ENCODE assay signal across 21 cellular contexts in genomic region chr7:112023282-112023681, GRCh38.
DNase-seq lines count a peak whose midpoint lies in the region; ATAC-seq, FAIRE-seq and TF ChIP-seq lines count a peak whose summit lies in the region.
"Had no signal": no experiment of that assay in that cellular context is flagged by ENCODE, and none has a peak within 500 bp of the region (broad histone marks: within the 10 kb centered on the region; RNA-seq: fewer than 3 reads in every experiment).

No MANE protein-coding gene starts in this region.

- H3K4me2 ChIP-seq in HepG2 (ENCODE audit: low read depth, low read length), result no peak overlapping the region

- DNase-seq in astrocyte of the spinal cord (ENCODE audit: low read depth, low spot score) (peak; percentile 26), dermis microvascular lymphatic vessel endothelial cell (ENCODE audit: low read depth in 2 of 2) (peak; percentile 50 to 93), HepG2 (ENCODE audit: low spot score) (no peak), SIG-M5 treated with dmso at 0.1 percent for 504 hours (lab: John Stamatoyannopoulos, UW; ENCODE audit: unreplicated experiment) (no peak)
- DNase-seq in activated CD4-positive, alpha-beta T cell treated with anti-CD3 and anti-CD28 coated beads, Interleukin-2, amount 50 U/mL, for 1 hour, result no peak
- DNase-seq: C1 segment of cervical spinal cord; CD8-positive, alpha-beta memory T cell; DMS53; GOT3; KBM-7; NCI-H1105; NCI-H1694; NCI-H2081 treated with DMSO at 0.1 percent for 48 hours; NCI-H510A; NCI-H748 treated with DMSO at 0.1 percent for 48 hours; NK-92 treated with Interleukin-12 subunit alpha and Interleukin-12 subunit beta, amount 100 ng/mL, for 24 hours; Right ventricle myocardium superior had no signal

- in situ Hi-C loops in astrocyte of the spinal cord (cut with HindIII; ENCODE audit: low sequenced_read_pairs), result no loop called here
- in situ Hi-C loops in HepG2 (cut with HindIII; ENCODE audit: extremely low pct_ligation_motif_present, low pct_unique_long_range_greater_than_20kb), result no loop called here

- H3K27me3 ChIP-seq in HepG2 (ENCODE audit: control insufficient read depth in 1 of 2, insufficient read depth in 2 of 2, low read length in 2 of 2) (no peaks in the 10 kb centered on the region), subcutaneous abdominal adipose tissue (ENCODE audit: control insufficient read depth in 5 of 5, insufficient read depth in 4 of 5, low read length in 5 of 5) (no peaks in the 10 kb centered on the region)

- no peak overlapping the region for H2AFZ ChIP-seq in HepG2 (ENCODE audit: low read length)

- H3K4me3 ChIP-seq in astrocyte of the spinal cord (ENCODE audit: low read depth, low read length) (no peak overlapping the region), HepG2 (replicated peaks in 1 of 3; ENCODE audit: insufficient read depth in 1 of 3, low read depth in 2 of 3, low read length in 3 of 3) (no peak overlapping the region), subcutaneous abdominal adipose tissue (ENCODE audit: low read depth in 1 of 5, low read length in 5 of 5) (no peak overlapping the region)

- FAIRE-seq in HepG2 (lab: Jason Lieb, UNC), result no peak
- FAIRE-seq: GM12891 had no signal

- no peak for TF ChIP-seq CTCF in astrocyte of the spinal cord (IDR thresholded peaks at IDR 0.05; ENCODE audit: low read depth, low read length)
- no peak for TF ChIP-seq CTCF in HepG2 (CRISPR knock-in tag; IDR thresholded peaks at IDR 0.05)

- ATAC-seq in HepG2 (no peak), HG03045 (IDR thresholded peaks at IDR 0.05; ENCODE audit: unreplicated experiment) (no peak)
- ATAC-seq: HCT116 had no signal

- 97% methylated on average over 2 of the region's 2 CpGs for whole genome bisulfite sequencing in HepG2 (ENCODE audit: low lambda C conversion rate)

- H3K9ac ChIP-seq in HepG2 (ENCODE audit: insufficient read depth, low read depth, low read length), result no peak overlapping the region
- H3K9ac ChIP-seq in subcutaneous abdominal adipose tissue (ENCODE audit: low read length in 5 of 5), result no peak overlapping the region

- H3K36me3 ChIP-seq in HepG2 (replicated peaks in 1 of 2; ENCODE audit: control insufficient read depth in 1 of 2, insufficient read depth in 2 of 2, low read length in 2 of 2) (no peaks in the 10 kb centered on the region), subcutaneous abdominal adipose tissue (ENCODE audit: control insufficient read depth in 5 of 5, insufficient read depth in 5 of 5, low read length in 5 of 5) (no peaks in the 10 kb centered on the region)

- no peak for TF ChIP-seq RAD21 in HepG2 (CRISPR knock-in tag; IDR thresholded peaks at IDR 0.05)

- H3K79me2 ChIP-seq in HepG2 (ENCODE audit: insufficient read depth, low read length), result no peaks in the 10 kb centered on the region

- POLR2A ChIA-PET in HepG2 (lab: Yijun Ruan, JAX), result no interaction called here

- H4K20me1 ChIP-seq in HepG2 (ENCODE audit: insufficient read depth, low read length), result no peaks in the 10 kb centered on the region

- TF ChIP-seq EP300 in HepG2 (IDR thresholded peaks at IDR 0.05; ENCODE audit: low read depth in 2 of 2, low read length in 2 of 2), result no peak
- no peak for TF ChIP-seq EP300 in HepG2 (CRISPR knock-in tag; IDR thresholded peaks at IDR 0.05; ENCODE audit: borderline replicate concordance)

- no peak for TF ChIP-seq POLR2A in HepG2 (IDR thresholded peaks at IDR 0.05; ENCODE audit: insufficient read depth in 1 of 2, low read depth in 2 of 2, low read length in 2 of 2)

- H3K27ac ChIP-seq in HepG2 (ENCODE audit: extremely low read length, insufficient read depth, low read length) (no peak overlapping the region), subcutaneous abdominal adipose tissue (ENCODE audit: low read depth, low read length) (peak overlapping the region; percentile 6)

- H3K9me3 ChIP-seq in HepG2 (ENCODE audit: low read length) (no peaks in the 10 kb centered on the region), subcutaneous abdominal adipose tissue (ENCODE audit: control insufficient read depth in 5 of 5, low read length in 5 of 5) (no peaks in the 10 kb centered on the region)

- no TSS peak for BruUV-seq in HepG2 (replicated peaks; lab: Mats Ljungman, UMichigan)

- intact Hi-C loops in HepG2 (cut with micrococcal nuclease; ENCODE audit: unreplicated experiment), result no loop called here

- CTCF ChIA-PET in HepG2 (lab: Yijun Ruan, JAX; ENCODE audit: low intra/inter-chr PET ratio, low total read pairs), result no interaction called here

- peaks cover 23% of the 10 kb centered on the region for H3K4me1 ChIP-seq in HepG2 (ENCODE audit: insufficient read depth, low read length)
- peaks cover 0 to 27% (median 8%) of the 10 kb centered on the region in 5 donors for H3K4me1 ChIP-seq in subcutaneous abdominal adipose tissue (ENCODE audit: control insufficient read depth in 5 of 5, insufficient read depth in 5 of 5, low read length in 5 of 5)

TF ChIP-seq in HepG2, 621 proteins besides CTCF, POLR2A, EP300 and RAD21:
- TF ChIP-seq GTF3A (CRISPR knock-in tag; conservative IDR thresholded peaks at IDR 0.05) (no peak), ATF7 (IDR thresholded peaks at IDR 0.05) (peak; percentile 69), ATF7 (CRISPR knock-in tag; IDR thresholded peaks at IDR 0.05) (no peak)

Comparison
In these comparisons a context has a peak if more than half of its experiments do, and no peak if none do; other contexts are left out.
1. DNase-seq: peak in astrocyte of the spinal cord (single experiment) and dermis microvascular lymphatic vessel endothelial cell (2 of 2); none in HepG2 (single experiment), activated CD4-positive, alpha-beta T cell treated with anti-CD3 and anti-CD28 coated beads, Interleukin-2, amount 50 U/mL, for 1 hour (single experiment) and SIG-M5 treated with dmso at 0.1 percent for 504 hours (single experiment).